Comparison of ENCODE assay signal across 1 cellular context in genomic region chr20:7980332-7981046, GRCh38.
TF ChIP-seq lines count a peak whose summit lies in the region.

No MANE protein-coding gene starts in this region.

TF ChIP-seq in GM23338, 12 proteins besides CTCF, POLR2A, EP300 and RAD21 (continued from another document):
- TF ChIP-seq ZNF331 (CRISPR knock-in tag; IDR thresholded peaks at IDR 0.05; ENCODE audit: low read depth) = no peak
- TF ChIP-seq REST (IDR thresholded peaks at IDR 0.05; ENCODE audit: unreplicated experiment) = no peak
- TF ChIP-seq EZH2phosphoT487 (IDR thresholded peaks at IDR 0.05; ENCODE audit: unreplicated experiment) = no peak
- no peak for TF ChIP-seq ETS1 (IDR thresholded peaks at IDR 0.05)
